In genomic region chr19:15248648-15249559, GRCh38 we compare ENCODE assay signal across 8 cellular contexts. TPM values are rescaled to one million over a fixed set of nuclear protein-coding genes. Genes with fewer than 3 reads are reported as not detected.
DNase-seq lines count a peak whose midpoint lies in the region; ATAC-seq lines count a peak whose summit lies in the region.

No MANE protein-coding gene starts in this region.

- H3K9me3 Mint-ChIP-seq in activated T-helper 1 cell treated with anti-CD3 and anti-CD28 coated beads, Interleukin-12 subunit alpha, Interleukin-12 subunit beta, Interleukin-2, Interleukin-4 antibody, amounts not matched to agents 30 ng/mL and 10 ng/mL and 1 ng/mL, durations not matched to agents 14 hours and 24 hours and 36 hours: no peaks in the 10 kb centered on the region

- H3K79me2 ChIP-seq in trophoblast cell (ENCODE audit: control insufficient read depth, insufficient read depth, low read length, poor library complexity): peaks cover 4% of the 10 kb centered on the region

- no CpG with 5 or more reads among the region's 20 CpGs for WGBS in trophoblast cell (ENCODE audit: extremely low coverage, insufficient coverage, insufficient read length)

- peak overlapping the region; percentile 39 for H2BK120ac ChIP-seq in trophoblast cell (ENCODE audit: insufficient read depth, low read length, poor library complexity)

- H3K4me3 Mint-ChIP-seq in activated T-helper 1 cell treated with anti-CD3 and anti-CD28 coated beads, Interleukin-12 subunit alpha, Interleukin-12 subunit beta, Interleukin-2, Interleukin-4 antibody, amounts not matched to agents 30 ng/mL and 10 ng/mL and 1 ng/mL, durations not matched to agents 14 hours and 24 hours and 36 hours: no peak overlapping the region

- intact Hi-C loops in activated T-helper 1 cell treated with anti-CD3 and anti-CD28 coated beads, Interleukin-12 subunit alpha, Interleukin-12 subunit beta, Interleukin-2, Interleukin-4 antibody, amounts not matched to agents 30 ng/mL and 10 ng/mL and 1 ng/mL, durations not matched to agents 14 hours and 24 hours and 36 hours (cut with micrococcal nuclease): no loop called here

- peak overlapping the region; percentile 80 for H3K27ac ChIP-seq in BLaER1
- H3K27ac ChIP-seq in trophoblast cell (ENCODE audit: low read depth, low read length): peak overlapping the region; percentile 58

- H3K4ac ChIP-seq in trophoblast cell (ENCODE audit: low read depth, low read length): peak overlapping the region; percentile 13

- H3K36me3 ChIP-seq in BLaER1 (peaks cover 87% of the 10 kb centered on the region), trophoblast cell (ENCODE audit: control insufficient read depth in 1 of 2, insufficient read depth in 2 of 2, low read length in 2 of 2) (peaks cover 77 to 80% of the 10 kb centered on the region in 2 experiments)

- H3K4me1 Mint-ChIP-seq in activated T-helper 1 cell treated with anti-CD3 and anti-CD28 coated beads, Interleukin-12 subunit alpha, Interleukin-12 subunit beta, Interleukin-2, Interleukin-4 antibody, amounts not matched to agents 30 ng/mL and 10 ng/mL and 1 ng/mL, durations not matched to agents 14 hours and 24 hours and 36 hours (ENCODE audit: low read depth): no peaks in the 10 kb centered on the region

- H3K9ac ChIP-seq in BLaER1 (peak overlapping the region; percentile 75), trophoblast cell (ENCODE audit: low read length) (no peak overlapping the region)

- H3K27ac Mint-ChIP-seq in activated T-helper 1 cell treated with anti-CD3 and anti-CD28 coated beads, Interleukin-12 subunit alpha, Interleukin-12 subunit beta, Interleukin-2, Interleukin-4 antibody, amounts not matched to agents 30 ng/mL and 10 ng/mL and 1 ng/mL, durations not matched to agents 14 hours and 24 hours and 36 hours: no peak overlapping the region

- H2AK5ac ChIP-seq in trophoblast cell (ENCODE audit: low read length): no peak overlapping the region

- H3K9me3 ChIP-seq in BLaER1 (no peaks in the 10 kb centered on the region), trophoblast cell (ENCODE audit: insufficient read depth, low read depth, low read length) (peaks cover 2% of the 10 kb centered on the region)

- no peak overlapping the region for H4K12ac ChIP-seq in trophoblast cell (ENCODE audit: low read depth, low read length)

- H3K27me3 Mint-ChIP-seq in activated T-helper 1 cell treated with anti-CD3 and anti-CD28 coated beads, Interleukin-12 subunit alpha, Interleukin-12 subunit beta, Interleukin-2, Interleukin-4 antibody, amounts not matched to agents 30 ng/mL and 10 ng/mL and 1 ng/mL, durations not matched to agents 14 hours and 24 hours and 36 hours (ENCODE audit: insufficient read depth): no peaks in the 10 kb centered on the region

- no peak for ATAC-seq in HG02763 (IDR thresholded peaks at IDR 0.05; ENCODE audit: unreplicated experiment)

- H3K36me3 Mint-ChIP-seq in activated T-helper 1 cell treated with anti-CD3 and anti-CD28 coated beads, Interleukin-12 subunit alpha, Interleukin-12 subunit beta, Interleukin-2, Interleukin-4 antibody, amounts not matched to agents 30 ng/mL and 10 ng/mL and 1 ng/mL, durations not matched to agents 14 hours and 24 hours and 36 hours (ENCODE audit: low read depth): peaks cover 31% of the 10 kb centered on the region

- peak overlapping the region; percentile 50 for H4K91ac ChIP-seq in trophoblast cell (ENCODE audit: low read depth, low read length)

- peak overlapping the region; percentile 28 for H3K14ac ChIP-seq in trophoblast cell (ENCODE audit: low read length)

- H3K27me3 ChIP-seq in BLaER1: no peaks in the 10 kb centered on the region
- no peaks in the 10 kb centered on the region for H3K27me3 ChIP-seq in trophoblast cell (ENCODE audit: insufficient read depth, low read length)

- H4K20me1 ChIP-seq in BLaER1: peaks cover 97% of the 10 kb centered on the region

- H3K4me3 ChIP-seq in BLaER1: 0 out of 2 replicates have a peak overlapping the region, but pooled peaks have one; percentile 32
- no peak overlapping the region for H3K4me3 ChIP-seq in trophoblast cell (ENCODE audit: low read depth, low read length)

- H2BK12ac ChIP-seq in trophoblast cell (ENCODE audit: low read length): peak overlapping the region; percentile 26

- H3K79me1 ChIP-seq in trophoblast cell (ENCODE audit: low read length): peaks cover 14% of the 10 kb centered on the region

- peak; percentile 64 for DNase-seq in T1000 (lab: John Stamatoyannopoulos, UW)
- DNase-seq in foreskin melanocyte: peak; percentile 94
- DNase-seq in trophoblast cell: peak; percentile 90 to 91
- DNase-seq in NCI-H2107 treated with DMSO at 0.1 percent for 48 hours (lab: John Stamatoyannopoulos, UW; ENCODE audit: unreplicated experiment): no peak
- no peak for DNase-seq in RPMI8226
- no peak for DNase-seq in activated T-helper 1 cell treated with anti-CD3 and anti-CD28 coated beads, Interleukin-12 subunit alpha, Interleukin-12 subunit beta, Interleukin-2, Interleukin-4 antibody, amounts not matched to agents 30 ng/mL and 10 ng/mL and 1 ng/mL, durations not matched to agents 14 hours and 24 hours and 36 hours (ENCODE audit: low spot score)

- H3K4me1 ChIP-seq in BLaER1 (peaks cover 97% of the 10 kb centered on the region), trophoblast cell (ENCODE audit: control insufficient read depth in 1 of 2, insufficient read depth in 2 of 2, low read length in 2 of 2) (peaks cover 37 to 39% of the 10 kb centered on the region in 2 experiments)

- peak overlapping the region; percentile 60 for H3K18ac ChIP-seq in trophoblast cell (ENCODE audit: low read length)

- H2AFZ ChIP-seq in trophoblast cell (ENCODE audit: insufficient read depth, low read length, poor library complexity): no peak overlapping the region

- H4K8ac ChIP-seq in trophoblast cell (ENCODE audit: low read depth, low read length): peak overlapping the region; percentile 20

- no peak overlapping the region for H3K23ac ChIP-seq in trophoblast cell (ENCODE audit: low read length)

- peak overlapping the region; percentile 96 for H3K4me2 ChIP-seq in BLaER1
- peak overlapping the region; percentile 12 for H3K4me2 ChIP-seq in trophoblast cell (ENCODE audit: low read length)

- peak overlapping the region; percentile 61 for H2BK5ac ChIP-seq in trophoblast cell (ENCODE audit: low read depth, low read length, poor library complexity)

RNA-seq across cellular contexts. Expression of gene EPHX3, which starts 16.7 kb away (rescaled TPM):
- 4.4 and 4.7 TPM in 2 replicates for polyA plus RNA-seq in trophoblast cell (2013)
- total RNA-seq in activated T-helper 1 cell treated with anti-CD3 and anti-CD28 coated beads, Interleukin-12 subunit alpha, Interleukin-12 subunit beta, Interleukin-2, Interleukin-4 antibody, amounts not matched to agents 30 ng/mL and 10 ng/mL and 1 ng/mL, durations not matched to agents 14 hours and 24 hours and 36 hours: 0.20 TPM in 1 of 2 replicates, not detected in the other

RNA-seq across cellular contexts. Expression of gene NOTCH3, which starts 48.1 kb away (rescaled TPM):
- polyA plus RNA-seq in trophoblast cell (2013): 34.4 and 37.9 TPM in 2 replicates
- total RNA-seq in activated T-helper 1 cell treated with anti-CD3 and anti-CD28 coated beads, Interleukin-12 subunit alpha, Interleukin-12 subunit beta, Interleukin-2, Interleukin-4 antibody, amounts not matched to agents 30 ng/mL and 10 ng/mL and 1 ng/mL, durations not matched to agents 14 hours and 24 hours and 36 hours: not detected in 2 replicates

Comparison
In these comparisons a context has a peak if more than half of its experiments do, and no peak if none do; other contexts are left out.
1. DNase-seq: peak in T1000 (single experiment), foreskin melanocyte (single experiment) and trophoblast cell (2 of 2); none in NCI-H2107 treated with DMSO at 0.1 percent for 48 hours (single experiment), RPMI8226 (single experiment) and activated T-helper 1 cell treated with anti-CD3 and anti-CD28 coated beads, Interleukin-12 subunit alpha, Interleukin-12 subunit beta, Interleukin-2, Interleukin-4 antibody, amounts not matched to agents 30 ng/mL and 10 ng/mL and 1 ng/mL, durations not matched to agents 14 hours and 24 hours and 36 hours (single experiment).